In genomic region chr14:71554959-71555612, GRCh38 we compare ENCODE assay signal across 9 cellular contexts.
DNase-seq lines count a peak whose midpoint lies in the region; ATAC-seq and TF ChIP-seq lines count a peak whose summit lies in the region.
"Had no signal": no experiment of that assay in that cellular context is flagged by ENCODE, and none has a peak within 500 bp of the region (broad histone marks: within the 10 kb centered on the region; RNA-seq: fewer than 3 reads in every experiment).

No MANE protein-coding gene starts in this region.

- H3K4me3 Mint-ChIP-seq in activated naive CD4-positive, alpha-beta T cell treated with anti-CD3 and anti-CD28 coated beads, Interleukin-2, amount 50 U/mL, for 24 hours: peak overlapping the region; percentile 53
- no peak overlapping the region for H3K4me3 Mint-ChIP-seq in type B pancreatic cell

- H3K4me1 Mint-ChIP-seq in activated naive CD4-positive, alpha-beta T cell treated with anti-CD3 and anti-CD28 coated beads, Interleukin-2, amount 50 U/mL, for 24 hours: peaks cover 83% of the 10 kb centered on the region
- H3K4me1 Mint-ChIP-seq in type B pancreatic cell (ENCODE audit: unreplicated experiment): peaks cover 12% of the 10 kb centered on the region

- no peak for TF ChIP-seq CTCF in left ventricle myocardium inferior (IDR thresholded peaks at IDR 0.05; ENCODE audit: borderline replicate concordance)
- TF ChIP-seq CTCF in type B pancreatic cell (conservative IDR thresholded peaks at IDR 0.05): no peak

- intact Hi-C loops in left ventricle myocardium inferior (cut with micrococcal nuclease): no loop called here
- intact Hi-C loops in cardiac septum (cut with DNase I): no loop called here

- no peaks in the 10 kb centered on the region for H3K27me3 Mint-ChIP-seq in activated naive CD4-positive, alpha-beta T cell treated with anti-CD3 and anti-CD28 coated beads, Interleukin-2, amount 50 U/mL, for 24 hours
- H3K27me3 Mint-ChIP-seq in type B pancreatic cell: no peaks in the 10 kb centered on the region

- DNase-seq in left ventricle myocardium inferior: no peak
- DNase-seq in cardiac septum (ENCODE audit: low spot score): no peak
- DNase-seq in type B pancreatic cell (ENCODE audit: extremely low spot score, unreplicated experiment): no peak
- no peak for DNase-seq in NCI-H2107 treated with DMSO at 0.1 percent for 48 hours (lab: John Stamatoyannopoulos, UW; ENCODE audit: unreplicated experiment)
- DNase-seq in C1 segment of cervical spinal cord (lab: John Stamatoyannopoulos, UW): no peak
- no peak for DNase-seq in GM19238 (ENCODE audit: insufficient read length, low spot score)
- DNase-seq: NCI-H1694 had no signal

- H3K9me3 ChIP-seq in left ventricle myocardium inferior (replicated peaks): peaks cover 5% of the 10 kb centered on the region

- H3K4me3 ChIP-seq in left ventricle myocardium inferior: no peak overlapping the region

- H3K36me3 Mint-ChIP-seq in activated naive CD4-positive, alpha-beta T cell treated with anti-CD3 and anti-CD28 coated beads, Interleukin-2, amount 50 U/mL, for 24 hours: peaks cover 4% of the 10 kb centered on the region
- no peaks in the 10 kb centered on the region for H3K36me3 Mint-ChIP-seq in type B pancreatic cell

- H3K4me1 ChIP-seq in left ventricle myocardium inferior: no peaks in the 10 kb centered on the region

- H3K36me3 ChIP-seq in left ventricle myocardium inferior: no peaks in the 10 kb centered on the region

- H3K27ac Mint-ChIP-seq in activated naive CD4-positive, alpha-beta T cell treated with anti-CD3 and anti-CD28 coated beads, Interleukin-2, amount 50 U/mL, for 24 hours: peak overlapping the region; percentile 93
- H3K27ac Mint-ChIP-seq in type B pancreatic cell: peak overlapping the region; percentile 73

- no peaks in the 10 kb centered on the region for H3K27me3 ChIP-seq in left ventricle myocardium inferior (ENCODE audit: low read depth)

- no peaks in the 10 kb centered on the region for H3K9me3 Mint-ChIP-seq in activated naive CD4-positive, alpha-beta T cell treated with anti-CD3 and anti-CD28 coated beads, Interleukin-2, amount 50 U/mL, for 24 hours
- peaks cover 5% of the 10 kb centered on the region for H3K9me3 Mint-ChIP-seq in type B pancreatic cell

- H3K27ac ChIP-seq in left ventricle myocardium inferior (replicated peaks): peak overlapping the region; percentile 6

- ATAC-seq in HG03066 (IDR thresholded peaks at IDR 0.05; ENCODE audit: low read depth, unreplicated experiment): peak; percentile 19
